ENCODE assay signal across 8 cellular contexts in genomic region chr13:110705826-110706569, GRCh38. TPM values are rescaled to one million over a fixed set of nuclear protein-coding genes. Genes with fewer than 3 reads are reported as not detected.
DNase-seq lines count a peak whose midpoint lies in the region; ATAC-seq and TF ChIP-seq lines count a peak whose summit lies in the region.

CARS2 (minus strand) TSS chr13:110706116; CDS start chr13:110706093, 23 bp downstream.

- peaks cover 39% of the 10 kb centered on the region for H3K4me1 Mint-ChIP-seq in activated naive CD4-positive, alpha-beta T cell treated with anti-CD3 and anti-CD28 coated beads, Interleukin-2, amount 50 U/mL, for 24 hours

- H3K27ac ChIP-seq in temporal lobe (ENCODE audit: low read depth, low read length) = peak within 1 kb of the TSS; percentile 70

- TF ChIP-seq CTCF in GM10266 (IDR thresholded peaks at IDR 0.05; ENCODE audit: control insufficient read depth, insufficient read depth, low read depth, missing control alignments) (peak; percentile 22), omental fat pad (IDR thresholded peaks at IDR 0.05) (no peak)

- ATAC-seq in HG02623 (IDR thresholded peaks at IDR 0.05; ENCODE audit: unreplicated experiment) = peak; percentile 95
- ATAC-seq in omental fat pad (ENCODE audit: low FRiP score) = peak; percentile 98

- DNase-seq in GM10266 (ENCODE audit: extremely low spot score) (peak; percentile 98), NCI-H1105 (lab: John Stamatoyannopoulos, UW) (peak; percentile 99), SKM-1 (lab: John Stamatoyannopoulos, UW; ENCODE audit: unreplicated experiment) (peak; percentile 93), globus pallidus (ENCODE audit: low spot score) (peak; percentile 94), omental fat pad (ENCODE audit: low spot score) (peak; percentile 87)

- H3K4me3 Mint-ChIP-seq in activated naive CD4-positive, alpha-beta T cell treated with anti-CD3 and anti-CD28 coated beads, Interleukin-2, amount 50 U/mL, for 24 hours = peak within 1 kb of the TSS; percentile 92

- peak within 1 kb of the TSS; percentile 59 for H3K27ac Mint-ChIP-seq in activated naive CD4-positive, alpha-beta T cell treated with anti-CD3 and anti-CD28 coated beads, Interleukin-2, amount 50 U/mL, for 24 hours

- H3K9me3 Mint-ChIP-seq in activated naive CD4-positive, alpha-beta T cell treated with anti-CD3 and anti-CD28 coated beads, Interleukin-2, amount 50 U/mL, for 24 hours = no peaks in the 10 kb centered on the region

- peaks cover 7% of the 10 kb centered on the region for H3K36me3 Mint-ChIP-seq in activated naive CD4-positive, alpha-beta T cell treated with anti-CD3 and anti-CD28 coated beads, Interleukin-2, amount 50 U/mL, for 24 hours

- H3K27me3 Mint-ChIP-seq in activated naive CD4-positive, alpha-beta T cell treated with anti-CD3 and anti-CD28 coated beads, Interleukin-2, amount 50 U/mL, for 24 hours = no peaks in the 10 kb centered on the region

RNA-seq across cellular contexts. Expression of gene CARS2, which starts in this region (rescaled TPM):
- total RNA-seq in omental fat pad (100 to 1,000 TPM in 1 of 4 donors, 10 to 100 TPM in 3; 40.0 to 398 (median 65.2) TPM), temporal lobe (36.1 TPM)

Comparison
In these comparisons a context has a peak if more than half of its experiments do, and no peak if none do; other contexts are left out.
1. Peak in every context shown above with its lines: DNase-seq, ATAC-seq and H3K27ac ChIP-seq.